1 cellular context compared by ENCODE assay signal in genomic region chr3:153219147-153219546, GRCh38.
TF ChIP-seq lines count a peak whose summit lies in the region.

No MANE protein-coding gene starts in this region.

TF ChIP-seq in H1, 55 proteins besides CTCF, POLR2A, EP300 and RAD21 (continued from another document):
- no peak for TF ChIP-seq RNF2 (IDR thresholded peaks at IDR 0.05; ENCODE audit: borderline replicate concordance, low read depth, low read length, missing control alignments, poor library complexity, severe bottlenecking)
- no peak for TF ChIP-seq CBX5 (IDR thresholded peaks at IDR 0.05; ENCODE audit: low read depth, low read length)
- TF ChIP-seq ATF3 (IDR thresholded peaks at IDR 0.05; ENCODE audit: insufficient read depth, low read depth, low read length) = no peak
- no peak for TF ChIP-seq TAF7 (optimal IDR thresholded peaks at IDR 0.05; ENCODE audit: borderline replicate concordance, low read depth, low read length)
- no peak for TF ChIP-seq CHD7 (IDR thresholded peaks at IDR 0.05; ENCODE audit: insufficient replicate concordance, low read length)
